In the genomic region with DNA sequence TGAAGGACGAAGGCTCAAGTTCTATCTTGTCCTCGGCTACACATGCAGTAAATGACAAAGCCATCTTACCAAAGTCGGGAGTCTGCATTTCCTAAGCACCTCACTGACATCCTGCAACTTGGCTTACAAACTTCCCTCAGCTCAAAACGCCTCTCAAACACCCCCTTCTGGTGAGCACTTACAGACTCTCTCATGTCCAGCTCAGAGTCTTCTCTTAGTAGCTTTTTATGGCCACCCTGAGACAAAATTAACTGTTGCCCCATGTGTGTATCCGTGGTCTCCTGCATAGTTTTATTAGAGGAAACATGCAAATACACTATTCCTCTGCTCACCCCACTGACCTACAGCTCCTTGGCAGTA, we compare ENCODE assay signal across 15 cellular contexts.
DNase-seq lines count a peak whose midpoint lies in the region; ATAC-seq and TF ChIP-seq lines count a peak whose summit lies in the region.
"Had no signal": no experiment of that assay in that cellular context is flagged by ENCODE, and none has a peak within 500 bp of the region (broad histone marks: within the 10 kb centered on the region; RNA-seq: fewer than 3 reads in every experiment).

No MANE protein-coding gene starts in this region.

- H3K4me1 ChIP-seq in GM23338 (ENCODE audit: insufficient read depth), result peaks cover 5% of the 10 kb centered on the region; the same call in 1 of the 2 replicates

- H4K20me1 ChIP-seq in GM23338 (replicated peaks; ENCODE audit: insufficient read depth), result no peaks in the 10 kb centered on the region

- ATAC-seq in GM23338, result peak; percentile 93
- ATAC-seq: effector memory CD8-positive, alpha-beta T cell; stimulated activated effector memory CD8-positive, alpha-beta T cell treated with anti-CD3 and anti-CD28 coated beads, Interleukin-12 subunit alpha, Interleukin-12 subunit beta, amount 100 ng/mL, for 72 hours had no signal

- TF ChIP-seq CTCF in AG10803 (conservative IDR thresholded peaks at IDR 0.05; ENCODE audit: low read length) (peak; percentile 43), GM23338 (conservative IDR thresholded peaks at IDR 0.05; ENCODE audit: low read depth in 2 of 2) (peak; percentile 54 to 69)

- DNase-seq in AG10803 (ENCODE audit: low read depth), result peak; percentile 25
- peak; percentile 78 for DNase-seq in GM23338 (ENCODE audit: low spot score)
- peak; percentile 12 for DNase-seq in RKO (ENCODE audit: low spot score)
- DNase-seq in fibroblast of the conjunctiva (ENCODE audit: low read depth), result peak; percentile 36
- no peak for DNase-seq in superior temporal gyrus (ENCODE audit: extremely low spot score)
- no peak for DNase-seq in KBM-7
- DNase-seq in DMS79 treated with DMSO at 0.1 percent for 48 hours (lab: John Stamatoyannopoulos, UW), result no peak
- DNase-seq in SHP77 (lab: John Stamatoyannopoulos, UW), result no peak
- DNase-seq: activated CD4-positive, alpha-beta memory T cell treated with anti-CD3 and anti-CD28 coated beads for 36 hours; activated naive CD8-positive, alpha-beta T cell treated with anti-CD3 and anti-CD28 coated beads, Interleukin-2, amount 10 ng/mL, durations not matched to agents 7 days and 5 days; effector memory CD8-positive, alpha-beta T cell; immature natural killer cell; NCI-H187 had no signal

- H3K79me2 ChIP-seq in GM23338 (replicated peaks; ENCODE audit: insufficient read depth), result no peaks in the 10 kb centered on the region

- no peaks in the 10 kb centered on the region for H3K36me3 ChIP-seq in GM23338 (ENCODE audit: insufficient read depth)

- H3K4me3 Mint-ChIP-seq in GM23338, result no peak overlapping the region
- H3K4me3 Mint-ChIP-seq: activated CD4-positive, alpha-beta memory T cell treated with anti-CD3 and anti-CD28 coated beads for 36 hours; activated naive CD8-positive, alpha-beta T cell treated with anti-CD3 and anti-CD28 coated beads, Interleukin-2, amount 10 ng/mL, durations not matched to agents 7 days and 5 days; CD14-positive monocyte; effector memory CD8-positive, alpha-beta T cell; immature natural killer cell; stimulated activated effector memory CD8-positive, alpha-beta T cell treated with anti-CD3 and anti-CD28 coated beads, Interleukin-12 subunit alpha, Interleukin-12 subunit beta, amount 100 ng/mL, for 72 hours had no signal

- H3K27me3 Mint-ChIP-seq in GM23338 (ENCODE audit: insufficient read depth, low read depth, poor library complexity), result no peaks in the 10 kb centered on the region
- H3K27me3 Mint-ChIP-seq: activated CD4-positive, alpha-beta memory T cell treated with anti-CD3 and anti-CD28 coated beads for 36 hours; activated naive CD8-positive, alpha-beta T cell treated with anti-CD3 and anti-CD28 coated beads, Interleukin-2, amount 10 ng/mL, durations not matched to agents 7 days and 5 days; effector memory CD8-positive, alpha-beta T cell had no signal

- peaks cover 10% of the 10 kb centered on the region; the same call in 2 of the 3 replicates for H3K4me1 Mint-ChIP-seq in GM23338
- H3K4me1 Mint-ChIP-seq: CD14-positive monocyte, immature natural killer cell had no signal

- H3K4me3 ChIP-seq in AG10803 (ENCODE audit: low read length) (no peak overlapping the region), GM23338 (no peak overlapping the region)

- peak overlapping the region; percentile 40; the same call in 1 of the 2 replicates for H3K27ac Mint-ChIP-seq in GM23338
- H3K27ac Mint-ChIP-seq: activated CD4-positive, alpha-beta memory T cell treated with anti-CD3 and anti-CD28 coated beads for 36 hours; activated naive CD8-positive, alpha-beta T cell treated with anti-CD3 and anti-CD28 coated beads, Interleukin-2, amount 10 ng/mL, durations not matched to agents 7 days and 5 days; CD14-positive monocyte; effector memory CD8-positive, alpha-beta T cell; immature natural killer cell; stimulated activated effector memory CD8-positive, alpha-beta T cell treated with anti-CD3 and anti-CD28 coated beads, Interleukin-12 subunit alpha, Interleukin-12 subunit beta, amount 100 ng/mL, for 72 hours had no signal

- H3K9me3 Mint-ChIP-seq in GM23338, result no peaks in the 10 kb centered on the region
- H3K9me3 Mint-ChIP-seq: activated CD4-positive, alpha-beta memory T cell treated with anti-CD3 and anti-CD28 coated beads for 36 hours; effector memory CD8-positive, alpha-beta T cell; immature natural killer cell; stimulated activated effector memory CD8-positive, alpha-beta T cell treated with anti-CD3 and anti-CD28 coated beads, Interleukin-12 subunit alpha, Interleukin-12 subunit beta, amount 100 ng/mL, for 72 hours had no signal

- peaks cover 3% of the 10 kb centered on the region for H3K9me2 ChIP-seq in GM23338 (ENCODE audit: insufficient read depth)

- H3K36me3 Mint-ChIP-seq in GM23338 (ENCODE audit: low read depth), result no peaks in the 10 kb centered on the region
- H3K36me3 Mint-ChIP-seq: activated CD4-positive, alpha-beta memory T cell treated with anti-CD3 and anti-CD28 coated beads for 36 hours; activated naive CD8-positive, alpha-beta T cell treated with anti-CD3 and anti-CD28 coated beads, Interleukin-2, amount 10 ng/mL, durations not matched to agents 7 days and 5 days; CD14-positive monocyte; immature natural killer cell; stimulated activated effector memory CD8-positive, alpha-beta T cell treated with anti-CD3 and anti-CD28 coated beads, Interleukin-12 subunit alpha, Interleukin-12 subunit beta, amount 100 ng/mL, for 72 hours had no signal

- no peaks in the 10 kb centered on the region for H3F3A ChIP-seq in GM23338 (replicated peaks; ENCODE audit: low read depth)

- H3K27ac ChIP-seq in GM23338 (ENCODE audit: low read depth), result no peak overlapping the region

- H3K4me2 ChIP-seq in GM23338, result no peak overlapping the region

- H2AFZ ChIP-seq in GM23338, result no peak overlapping the region

- in situ Hi-C loops in KBM-7 (cut with MboI; ENCODE audit: low pct_unique_long_range_greater_than_20kb, low sequenced_read_pairs), result no loop called here

- H3K27me3 ChIP-seq in GM23338 (ENCODE audit: insufficient read depth), result no peaks in the 10 kb centered on the region

TF ChIP-seq in GM23338, 12 proteins besides CTCF, POLR2A, EP300 and RAD21:
- TF ChIP-seq EZH2 (IDR thresholded peaks at IDR 0.05; ENCODE audit: low read depth, unreplicated experiment) (no peak), POLR2AphosphoS5 (IDR thresholded peaks at IDR 0.05; ENCODE audit: low read depth) (no peak), STAT1 (IDR thresholded peaks at IDR 0.05; ENCODE audit: unreplicated experiment) (no peak), EZH2phosphoT487 (IDR thresholded peaks at IDR 0.05; ENCODE audit: unreplicated experiment) (no peak), JUNB (IDR thresholded peaks at IDR 0.05; ENCODE audit: unreplicated experiment) (no peak)
- TF ChIP-seq, protein P1, sequence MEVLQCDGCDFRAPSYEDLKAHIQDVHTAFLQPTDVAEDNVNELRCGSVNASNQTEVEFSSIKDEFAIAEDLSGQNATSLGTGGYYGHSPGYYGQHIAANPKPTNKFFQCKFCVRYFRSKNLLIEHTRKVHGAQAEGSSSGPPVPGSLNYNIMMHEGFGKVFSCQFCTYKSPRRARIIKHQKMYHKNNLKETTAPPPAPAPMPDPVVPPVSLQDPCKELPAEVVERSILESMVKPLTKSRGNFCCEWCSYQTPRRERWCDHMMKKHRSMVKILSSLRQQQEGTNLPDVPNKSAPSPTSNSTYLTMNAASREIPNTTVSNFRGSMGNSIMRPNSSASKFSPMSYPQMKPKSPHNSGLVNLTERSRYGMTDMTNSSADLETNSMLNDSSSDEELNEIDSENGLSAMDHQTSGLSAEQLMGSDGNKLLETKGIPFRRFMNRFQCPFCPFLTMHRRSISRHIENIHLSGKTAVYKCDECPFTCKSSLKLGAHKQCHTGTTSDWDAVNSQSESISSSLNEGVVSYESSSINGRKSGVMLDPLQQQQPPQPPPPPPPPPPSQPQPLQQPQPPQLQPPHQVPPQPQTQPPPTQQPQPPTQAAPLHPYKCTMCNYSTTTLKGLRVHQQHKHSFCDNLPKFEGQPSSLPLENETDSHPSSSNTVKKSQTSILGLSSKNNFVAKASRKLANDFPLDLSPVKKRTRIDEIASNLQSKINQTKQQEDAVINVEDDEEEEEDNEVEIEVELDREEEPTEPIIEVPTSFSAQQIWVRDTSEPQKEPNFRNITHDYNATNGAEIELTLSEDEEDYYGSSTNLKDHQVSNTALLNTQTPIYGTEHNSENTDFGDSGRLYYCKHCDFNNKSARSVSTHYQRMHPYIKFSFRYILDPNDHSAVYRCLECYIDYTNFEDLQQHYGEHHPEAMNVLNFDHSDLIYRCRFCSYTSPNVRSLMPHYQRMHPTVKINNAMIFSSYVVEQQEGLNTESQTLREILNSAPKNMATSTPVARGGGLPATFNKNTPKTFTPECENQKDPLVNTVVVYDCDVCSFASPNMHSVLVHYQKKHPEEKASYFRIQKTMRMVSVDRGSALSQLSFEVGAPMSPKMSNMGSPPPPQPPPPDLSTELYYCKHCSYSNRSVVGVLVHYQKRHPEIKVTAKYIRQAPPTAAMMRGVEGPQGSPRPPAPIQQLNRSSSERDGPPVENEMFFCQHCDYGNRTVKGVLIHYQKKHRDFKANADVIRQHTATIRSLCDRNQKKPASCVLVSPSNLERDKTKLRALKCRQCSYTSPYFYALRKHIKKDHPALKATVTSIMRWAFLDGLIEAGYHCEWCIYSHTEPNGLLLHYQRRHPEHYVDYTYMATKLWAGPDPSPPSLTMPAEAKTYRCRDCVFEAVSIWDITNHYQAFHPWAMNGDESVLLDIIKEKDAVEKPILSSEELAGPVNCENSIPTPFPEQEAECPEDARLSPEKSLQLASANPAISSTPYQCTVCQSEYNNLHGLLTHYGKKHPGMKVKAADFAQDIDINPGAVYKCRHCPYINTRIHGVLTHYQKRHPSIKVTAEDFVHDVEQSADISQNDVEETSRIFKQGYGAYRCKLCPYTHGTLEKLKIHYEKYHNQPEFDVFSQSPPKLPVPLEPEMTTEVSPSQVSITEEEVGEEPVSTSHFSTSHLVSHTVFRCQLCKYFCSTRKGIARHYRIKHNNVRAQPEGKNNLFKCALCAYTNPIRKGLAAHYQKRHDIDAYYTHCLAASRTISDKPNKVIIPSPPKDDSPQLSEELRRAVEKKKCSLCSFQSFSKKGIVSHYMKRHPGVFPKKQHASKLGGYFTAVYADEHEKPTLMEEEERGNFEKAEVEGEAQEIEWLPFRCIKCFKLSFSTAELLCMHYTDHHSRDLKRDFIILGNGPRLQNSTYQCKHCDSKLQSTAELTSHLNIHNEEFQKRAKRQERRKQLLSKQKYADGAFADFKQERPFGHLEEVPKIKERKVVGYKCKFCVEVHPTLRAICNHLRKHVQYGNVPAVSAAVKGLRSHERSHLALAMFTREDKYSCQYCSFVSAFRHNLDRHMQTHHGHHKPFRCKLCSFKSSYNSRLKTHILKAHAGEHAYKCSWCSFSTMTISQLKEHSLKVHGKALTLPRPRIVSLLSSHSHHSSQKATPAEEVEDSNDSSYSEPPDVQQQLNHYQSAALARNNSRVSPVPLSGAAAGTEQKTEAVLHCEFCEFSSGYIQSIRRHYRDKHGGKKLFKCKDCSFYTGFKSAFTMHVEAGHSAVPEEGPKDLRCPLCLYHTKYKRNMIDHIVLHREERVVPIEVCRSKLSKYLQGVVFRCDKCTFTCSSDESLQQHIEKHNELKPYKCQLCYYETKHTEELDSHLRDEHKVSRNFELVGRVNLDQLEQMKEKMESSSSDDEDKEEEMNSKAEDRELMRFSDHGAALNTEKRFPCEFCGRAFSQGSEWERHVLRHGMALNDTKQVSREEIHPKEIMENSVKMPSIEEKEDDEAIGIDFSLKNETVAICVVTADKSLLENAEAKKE (CRISPR knock-in tag; IDR thresholded peaks at IDR 0.05), result no peak

Comparison
In these comparisons a context has a peak if more than half of its experiments do, and no peak if none do; other contexts are left out.
1. DNase-seq: peak in AG10803 (single experiment), GM23338 (single experiment), RKO (single experiment) and fibroblast of the conjunctiva (single experiment); none in superior temporal gyrus (single experiment), KBM-7 (single experiment), DMS79 treated with DMSO at 0.1 percent for 48 hours (single experiment) and SHP77 (0 of 2).